In the genomic region with DNA sequence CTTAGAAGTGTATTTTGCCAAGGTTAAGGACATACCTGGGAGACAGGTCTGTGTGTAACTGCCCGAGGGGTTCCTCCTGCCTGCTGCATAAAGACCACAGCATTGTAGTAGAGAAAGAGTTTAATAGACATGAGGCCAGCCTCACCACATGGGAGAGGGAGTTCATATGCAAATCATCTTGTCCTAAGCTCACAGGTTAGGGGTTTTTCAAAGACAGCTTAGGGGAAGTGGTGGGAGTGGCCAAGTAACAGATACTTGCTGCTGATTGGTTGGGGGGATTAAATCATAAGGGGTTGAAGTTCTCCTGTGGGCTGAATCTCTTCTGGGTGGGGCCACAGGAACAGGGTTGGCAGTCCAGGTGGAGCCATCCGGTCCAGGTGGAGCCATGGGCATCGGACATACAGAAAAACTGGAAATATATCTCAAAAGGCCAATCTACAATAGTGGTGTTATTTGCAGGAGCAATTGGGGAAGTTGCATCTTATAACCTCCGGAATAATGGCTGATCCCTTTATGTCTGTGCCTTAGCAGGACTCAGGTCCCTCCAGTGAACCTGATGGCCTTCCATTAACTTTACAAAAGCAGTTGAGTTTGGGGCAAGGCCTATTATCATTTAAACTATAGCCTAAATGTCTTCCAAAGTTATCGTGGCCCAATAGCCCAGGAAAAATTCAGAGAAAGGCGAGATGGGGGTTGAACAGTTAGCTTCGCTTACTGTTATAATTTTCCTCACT, we compare ENCODE assay signal across 28 cellular contexts.
DNase-seq lines count a peak whose midpoint lies in the region; ATAC-seq, FAIRE-seq and TF ChIP-seq lines count a peak whose summit lies in the region.
"Had no signal": no experiment of that assay in that cellular context is flagged by ENCODE, and none has a peak within 500 bp of the region (broad histone marks: within the 10 kb centered on the region; RNA-seq: fewer than 3 reads in every experiment).

No MANE protein-coding gene starts in this region.

- TF ChIP-seq EP300 in GM12878 (IDR thresholded peaks at IDR 0.05; ENCODE audit: borderline replicate concordance in 1 of 2, control insufficient read depth in 1 of 2, low read depth in 2 of 2, low read length in 2 of 2) = no peak

- H4K20me1 ChIP-seq in GM12878 (ENCODE audit: control insufficient read depth, insufficient read depth) = no peaks in the 10 kb centered on the region
- H4K20me1 ChIP-seq: BLaER1 treated with 17β-estradiol and CSF1 and Interleukin-3, amounts not matched to agents 10 nM and 100 nM had no signal

- no peak overlapping the region for H3K9ac ChIP-seq in GM12878 (ENCODE audit: control insufficient read depth, insufficient read depth, low read length)
- H3K9ac ChIP-seq: BLaER1 treated with 17β-estradiol and CSF1 and Interleukin-3, amounts not matched to agents 10 nM and 100 nM had no signal

- no peaks in the 10 kb centered on the region for H3K36me3 ChIP-seq in H7 (replicated peaks; ENCODE audit: control insufficient read depth, insufficient read depth, low read length)
- H3K36me3 ChIP-seq in GM12878 (ENCODE audit: control insufficient read depth in 2 of 2, insufficient read depth in 2 of 2, low read length in 1 of 2) = no peaks in the 10 kb centered on the region
- H3K36me3 ChIP-seq: BLaER1 treated with 17β-estradiol and CSF1 and Interleukin-3, amounts not matched to agents 10 nM and 100 nM; breast epithelium; left lung; SJSA1; suprapubic skin had no signal

- RAD21 ChIA-PET in GM12878 (lab: Charles Lee; ENCODE audit: unreplicated experiment) = no interaction called here

- POLR2A ChIA-PET in GM12878 (lab: Charles Lee) (no interaction called here), HEK293T (lab: Yijun Ruan, JAX) (no interaction called here)

- peaks cover 3% of the 10 kb centered on the region; the same call in 1 of the 2 replicates for H3K4me1 ChIP-seq in GM12878 (ENCODE audit: control insufficient read depth, insufficient read depth, low read length)
- H3K4me1 ChIP-seq: suprapubic skin had no signal

- no peak overlapping the region for H3K4me2 ChIP-seq in GM12878 (ENCODE audit: control insufficient read depth, insufficient read depth)
- H3K4me2 ChIP-seq: BLaER1 treated with 17β-estradiol and CSF1 and Interleukin-3, amounts not matched to agents 10 nM and 100 nM had no signal

- CTCF ChIA-PET in GM12878 (lab: Yijun Ruan, JAX) = interaction anchor here (0.6 to 7.8 kb wide), 5 partner anchors 10 to 104 kb away, joined by 3 to 116 read pairs (median 3); a partner anchor contains a TSS
- CTCF ChIA-PET in HEK293T (lab: Yijun Ruan, JAX) = interaction anchor here (1.0 kb wide), 1 partner anchor 94 kb away, joined by 3 read pairs; no protein-coding TSS in a partner anchor

- intact Hi-C loops in GM12878 (cut with micrococcal nuclease; ENCODE audit: unreplicated experiment) = no loop called here

- SMC1A ChIA-PET in GM12878 (lab: Charles Lee; ENCODE audit: uncharacterized antibody, unreplicated experiment) = interaction anchor here (0.9 kb wide), 1 partner anchor 42 kb away, joined by 4 read pairs; no protein-coding TSS in a partner anchor

- BruUV-seq in GM12878 (replicated peaks; lab: Mats Ljungman, UMichigan) = no TSS peak

- H3K9me3 ChIP-seq in GM12878 (replicated peaks; ENCODE audit: control insufficient read depth, insufficient read depth, low read length) = no peaks in the 10 kb centered on the region
- H3K9me3 ChIP-seq: BLaER1 treated with 17β-estradiol and CSF1 and Interleukin-3, amounts not matched to agents 10 nM and 100 nM; breast epithelium; left lung; SJSA1; suprapubic skin had no signal

- TF ChIP-seq RAD21 in GM12878 (IDR thresholded peaks at IDR 0.05; ENCODE audit: insufficient read depth, low read depth, low read length) = no peak

- no peak for TF ChIP-seq CTCF in GM12878 (IDR thresholded peaks at IDR 0.05 in 2 of 3, conservative IDR thresholded peaks at IDR 0.05 in 1 of 3; ENCODE audit: control insufficient read depth in 2 of 3, extremely low read depth in 1 of 3, insufficient read depth in 1 of 3, low read depth in 3 of 3, low read length in 3 of 3)

- peak; percentile 75 for DNase-seq in H7
- DNase-seq in Jurkat, Clone E6-1 (ENCODE audit: low read depth, low spot score) = peak; percentile 23
- no peak for DNase-seq in GM12878 (ENCODE audit: low read depth, low spot score)
- DNase-seq in iPS-NIHi11 (ENCODE audit: low spot score) = peak; percentile 68
- DNase-seq in H4 (ENCODE audit: low spot score) = no peak
- no peak for DNase-seq in NCI-H2196 treated with DMSO at 0.1 percent for 48 hours (lab: John Stamatoyannopoulos, UW; ENCODE audit: unreplicated experiment)
- no peak for DNase-seq in HEK293T (ENCODE audit: extremely low spot score)
- DNase-seq: activated CD4-positive, alpha-beta T cell treated with anti-CD3 and anti-CD28 coated beads, Interleukin-2, amount 50 U/mL, for 4 hours; activated CD8-positive, alpha-beta memory T cell treated with anti-CD3 and anti-CD28 coated beads, Interleukin-2, amount 50 U/mL, for 4 hours; amygdala; effector CD4-positive, alpha-beta T cell; head of caudate nucleus; left lung; MM.1S; NCI-H1694; NCI-H2171; NCI-H524; occipital lobe; stimulated activated CD4-positive, alpha-beta T cell treated with anti-CD3 and anti-CD28 coated beads, Interleukin-15, amount 100 ng/mL, for 24 hours; stimulated activated naive CD4-positive, alpha-beta T cell had no signal

- H3K27ac ChIP-seq in GM12878 (ENCODE audit: control insufficient read depth, insufficient read depth) = no peak overlapping the region
- H3K27ac ChIP-seq: BLaER1 treated with 17β-estradiol and CSF1 and Interleukin-3, amounts not matched to agents 10 nM and 100 nM; breast epithelium; left lung; SJSA1; suprapubic skin had no signal

- H3K27me3 ChIP-seq in H7 (ENCODE audit: control insufficient read depth, insufficient read depth, low read length) = peaks cover 9% of the 10 kb centered on the region
- no peaks in the 10 kb centered on the region for H3K27me3 ChIP-seq in GM12878 (replicated peaks in 1 of 2; ENCODE audit: control insufficient read depth in 2 of 2, insufficient read depth in 2 of 2, low read length in 1 of 2)
- H3K27me3 ChIP-seq: BLaER1 treated with 17β-estradiol and CSF1 and Interleukin-3, amounts not matched to agents 10 nM and 100 nM; breast epithelium; left lung; SJSA1 had no signal

- WGBS in GM12878 (ENCODE audit: insufficient coverage, insufficient replicate concordance, low lambda C conversion rate, missing lambda C conversion rate) = 65% methylated on average over 7 of the region's 7 CpGs

- TF ChIP-seq POLR2A in GM12878 (IDR thresholded peaks at IDR 0.05; ENCODE audit: low read depth, low read length) = no peak

- ATAC-seq in GM12878 (peak; percentile 50), HG02852 (IDR thresholded peaks at IDR 0.05; ENCODE audit: unreplicated experiment) (no peak)
- ATAC-seq: left lung had no signal

- no peak overlapping the region for H2AFZ ChIP-seq in GM12878 (ENCODE audit: control insufficient read depth, low read depth, low read length)

- no peak for FAIRE-seq in GM12878 (lab: Jason Lieb, UNC)
- FAIRE-seq: colon, GM18507, islet of Langerhans had no signal

- H3K79me2 ChIP-seq in GM12878 (ENCODE audit: control insufficient read depth, insufficient read depth, low read length) = no peaks in the 10 kb centered on the region

- H3K4me3 ChIP-seq in H7 (ENCODE audit: insufficient read depth, low read depth, low read length) = no peak overlapping the region
- H3K4me3 ChIP-seq in Jurkat, Clone E6-1 (ENCODE audit: low read length) = no peak overlapping the region
- no peak overlapping the region for H3K4me3 ChIP-seq in GM12878
- H3K4me3 ChIP-seq: BLaER1 treated with 17β-estradiol and CSF1 and Interleukin-3, amounts not matched to agents 10 nM and 100 nM; breast epithelium; left lung; SJSA1; suprapubic skin had no signal

- in situ Hi-C loops in GM12878 (cut with MboI) = no loop called here

TF ChIP-seq in GM12878, 131 proteins besides CTCF, POLR2A, EP300 and RAD21:
- TF ChIP-seq SMAD1 (IDR thresholded peaks at IDR 0.05; ENCODE audit: low read depth, partially characterized antibody) (no peak), RBBP5 (conservative IDR thresholded peaks at IDR 0.05) (no peak)
TF ChIP-seq in GM12878: peak in this region for 0.

TF ChIP-seq in HEK293T, 16 proteins besides CTCF, POLR2A, EP300 and RAD21:
- TF ChIP-seq NFRKB (IDR thresholded peaks at IDR 0.05) = no peak
- TF ChIP-seq LEF1 (IDR thresholded peaks at IDR 0.05; ENCODE audit: borderline replicate concordance) = no peak
- no peak for TF ChIP-seq L3MBTL2 (conservative IDR thresholded peaks at IDR 0.05)
- TF ChIP-seq FOXM1 (IDR thresholded peaks at IDR 0.05; ENCODE audit: borderline replicate concordance) = no peak
- TF ChIP-seq ELF4 (IDR thresholded peaks at IDR 0.05) = no peak
- no peak for TF ChIP-seq FOXK2 (IDR thresholded peaks at IDR 0.05)
- TF ChIP-seq BHLHE40 (IDR thresholded peaks at IDR 0.05; ENCODE audit: borderline replicate concordance) = no peak
- TF ChIP-seq FOXA1 (IDR thresholded peaks at IDR 0.05) = no peak
- no peak for TF ChIP-seq SUZ12 (IDR thresholded peaks at IDR 0.05)
- TF ChIP-seq, protein P1, sequence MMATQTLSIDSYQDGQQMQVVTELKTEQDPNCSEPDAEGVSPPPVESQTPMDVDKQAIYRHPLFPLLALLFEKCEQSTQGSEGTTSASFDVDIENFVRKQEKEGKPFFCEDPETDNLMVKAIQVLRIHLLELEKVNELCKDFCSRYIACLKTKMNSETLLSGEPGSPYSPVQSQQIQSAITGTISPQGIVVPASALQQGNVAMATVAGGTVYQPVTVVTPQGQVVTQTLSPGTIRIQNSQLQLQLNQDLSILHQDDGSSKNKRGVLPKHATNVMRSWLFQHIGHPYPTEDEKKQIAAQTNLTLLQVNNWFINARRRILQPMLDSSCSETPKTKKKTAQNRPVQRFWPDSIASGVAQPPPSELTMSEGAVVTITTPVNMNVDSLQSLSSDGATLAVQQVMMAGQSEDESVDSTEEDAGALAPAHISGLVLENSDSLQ (IDR thresholded peaks at IDR 0.05) = no peak
- TF ChIP-seq TARDBP (IDR thresholded peaks at IDR 0.05) = no peak
- no peak for TF ChIP-seq CTBP1 (IDR thresholded peaks at IDR 0.05; ENCODE audit: borderline replicate concordance)
- no peak for TF ChIP-seq SP1 (IDR thresholded peaks at IDR 0.05)
- no peak for TF ChIP-seq ZNF384 (IDR thresholded peaks at IDR 0.05)
- TF ChIP-seq ARNT (IDR thresholded peaks at IDR 0.05) = no peak
TF ChIP-seq in HEK293T: peak in this region for 0.

Comparison
In these comparisons a context has a peak if more than half of its experiments do, and no peak if none do; other contexts are left out.
1. DNase-seq: peak in H7 (single experiment), Jurkat, Clone E6-1 (single experiment) and iPS-NIHi11 (single experiment); none in GM12878 (single experiment), H4 (single experiment), NCI-H2196 treated with DMSO at 0.1 percent for 48 hours (single experiment) and HEK293T (single experiment).